ENCODE assay signal across 15 cellular contexts in genomic region chr3:155746703-155747102, GRCh38.
"Had no signal": no experiment of that assay in that cellular context is flagged by ENCODE, and none has a peak within 500 bp of the region (broad histone marks: within the 10 kb centered on the region; RNA-seq: fewer than 3 reads in every experiment).

No MANE protein-coding gene starts in this region.

- H3K9me3 ChIP-seq: colonic mucosa, esophagus muscularis mucosa, suprapubic skin had no signal

- H3K79me2 ChIP-seq: hepatocyte had no signal

- H3K27ac ChIP-seq: colonic mucosa, esophagus muscularis mucosa, hepatocyte, suprapubic skin had no signal

- DNase-seq: activated CD4-positive, alpha-beta T cell treated with anti-CD3 and anti-CD28 coated beads for 4 hours; activated CD8-positive, alpha-beta memory T cell treated with anti-CD3 and anti-CD28 coated beads, Interleukin-2, amount 50 U/mL, for 4 hours; activated CD8-positive, alpha-beta T cell treated with anti-CD3 and anti-CD28 coated beads, Interleukin-2, amount 10 ng/mL, durations not matched to agents 7 days and 5 days; activated gamma-delta T cell; activated T-cell treated with anti-CD3 and anti-CD28 coated beads, Interleukin-2, amount 50 U/mL, for 48 hours; colonic mucosa; kidney glomerular epithelial cell; mesendoderm; posterior cingulate gyrus; T-helper 2 cell; trophoblast cell had no signal

- H3K4me3 ChIP-seq: colonic mucosa, hepatocyte, suprapubic skin had no signal

- ATAC-seq: activated CD8-positive, alpha-beta T cell treated with anti-CD3 and anti-CD28 coated beads, Interleukin-2, amount 10 ng/mL, durations not matched to agents 7 days and 5 days; activated naive CD4-positive, alpha-beta T cell treated with anti-CD3 and anti-CD28 coated beads, Interleukin-2, amount 50 U/mL, for 72 hours had no signal

- H3K4me1 ChIP-seq: colonic mucosa had no signal

- H3K36me3 ChIP-seq: colonic mucosa, esophagus muscularis mucosa, suprapubic skin had no signal

- H3K27me3 ChIP-seq: colonic mucosa, hepatocyte had no signal
